ENCODE assay signal across 22 cellular contexts in genomic region chr15:57541271-57541670, GRCh38. TPM values are rescaled to one million over a fixed set of nuclear protein-coding genes. Genes with fewer than 3 reads are reported as not detected.
DNase-seq lines count a peak whose midpoint lies in the region; ATAC-seq and TF ChIP-seq lines count a peak whose summit lies in the region.
"Had no signal": no experiment of that assay in that cellular context is flagged by ENCODE, and none has a peak within 500 bp of the region (broad histone marks: within the 10 kb centered on the region; RNA-seq: fewer than 3 reads in every experiment).

No MANE protein-coding gene starts in this region.

- H3K9me2 ChIP-seq in GM23338 (ENCODE audit: insufficient read depth), result no peaks in the 10 kb centered on the region

- H3K9me3 ChIP-seq in cardiac muscle cell (ENCODE audit: low read depth), result no peaks in the 10 kb centered on the region
- no peaks in the 10 kb centered on the region for H3K9me3 ChIP-seq in tibial artery

- H3K79me2 ChIP-seq in GM23338 (replicated peaks; ENCODE audit: insufficient read depth), result no peaks in the 10 kb centered on the region

- H3K27ac ChIP-seq in cardiac muscle cell (peak overlapping the region; percentile 46), GM23338 (ENCODE audit: low read depth) (peak overlapping the region; percentile 32; the same call in 1 of the 2 replicates), VCaP (peak overlapping the region; percentile 82), tibial artery (no peak overlapping the region)
- H3K27ac ChIP-seq: 22Rv1, BLaER1 had no signal

- no peak overlapping the region for H3K4me3 ChIP-seq in cardiac muscle cell
- H3K4me3 ChIP-seq in GM23338, result no peak overlapping the region
- H3K4me3 ChIP-seq in tibial artery, result no peak overlapping the region
- H3K4me3 ChIP-seq: BLaER1 had no signal

- H3K36me3 ChIP-seq in cardiac muscle cell (peaks cover 62% of the 10 kb centered on the region), GM23338 (ENCODE audit: insufficient read depth) (peaks cover 10% of the 10 kb centered on the region), tibial artery (peaks cover 0 to 20% (median 5%) of the 10 kb centered on the region in 3 donors)
- H3K36me3 ChIP-seq: BLaER1 had no signal

- H3K36me3 Mint-ChIP-seq in GM23338 (ENCODE audit: low read depth), result peaks cover 50% of the 10 kb centered on the region
- H3K36me3 Mint-ChIP-seq in stimulated activated effector memory CD8-positive, alpha-beta T cell treated with anti-CD3 and anti-CD28 coated beads, Interleukin-12 subunit alpha, Interleukin-12 subunit beta, amount 100 ng/mL, for 72 hours, result no peaks in the 10 kb centered on the region

- DNase-seq in cardiac muscle cell (ENCODE audit: low read depth in 1 of 2, low spot score in 1 of 2), result no peak
- no peak for DNase-seq in cardiac septum (ENCODE audit: low spot score)
- no peak for DNase-seq in GM23338 (ENCODE audit: low spot score)
- DNase-seq in stimulated activated effector memory CD8-positive, alpha-beta T cell treated with anti-CD3 and anti-CD28 coated beads, Interleukin-12 subunit alpha, Interleukin-12 subunit beta, amount 100 ng/mL, for 72 hours (ENCODE audit: low spot score in 2 of 2), result no peak
- DNase-seq in activated naive CD4-positive, alpha-beta T cell treated with Interleukin-2 at 50 U/mL for 16 hours, result no peak
- DNase-seq in central memory CD4-positive, alpha-beta T cell, result no peak
- no peak for DNase-seq in tibial artery
- DNase-seq: ACHN; CD4-positive, alpha-beta T cell; COR-L47; DMS79 treated with DMSO at 0.1 percent for 48 hours; Karpas-422; MV-4-11; NCI-H1694; NCI-H2081; NCI-H2171 treated with DMSO at 0.1 percent for 48 hours; NCI-H524 treated with DMSO at 0.1 percent for 48 hours; Right ventricle myocardium superior had no signal

- no peaks in the 10 kb centered on the region for H3F3A ChIP-seq in GM23338 (replicated peaks; ENCODE audit: low read depth)

- no peaks in the 10 kb centered on the region for H4K20me1 ChIP-seq in GM23338 (replicated peaks; ENCODE audit: insufficient read depth)
- H4K20me1 ChIP-seq: BLaER1 had no signal

- peaks cover 2% of the 10 kb centered on the region for H3K27me3 Mint-ChIP-seq in GM23338 (ENCODE audit: insufficient read depth, low read depth, poor library complexity)

- ATAC-seq in GM23338, result no peak
- peak; percentile 5 for ATAC-seq in stimulated activated effector memory CD8-positive, alpha-beta T cell treated with anti-CD3 and anti-CD28 coated beads, Interleukin-12 subunit alpha, Interleukin-12 subunit beta, amount 100 ng/mL, for 72 hours

- TF ChIP-seq CTCF in cardiac muscle cell (IDR thresholded peaks at IDR 0.05; ENCODE audit: low read depth, low read length) (no peak), GM23338 (conservative IDR thresholded peaks at IDR 0.05; ENCODE audit: low read depth in 2 of 2) (no peak), VCaP (conservative IDR thresholded peaks at IDR 0.05) (no peak), tibial artery (IDR thresholded peaks at IDR 0.05) (no peak)

- H2AFZ ChIP-seq in GM23338, result no peak overlapping the region

- no peaks in the 10 kb centered on the region for H3K9me3 Mint-ChIP-seq in GM23338
- no peaks in the 10 kb centered on the region for H3K9me3 Mint-ChIP-seq in stimulated activated effector memory CD8-positive, alpha-beta T cell treated with anti-CD3 and anti-CD28 coated beads, Interleukin-12 subunit alpha, Interleukin-12 subunit beta, amount 100 ng/mL, for 72 hours
- H3K9me3 Mint-ChIP-seq: CD4-positive, alpha-beta T cell had no signal

- H3K4me2 ChIP-seq in GM23338, result no peak overlapping the region
- H3K4me2 ChIP-seq: BLaER1 had no signal

- H3K4me1 ChIP-seq in cardiac muscle cell (ENCODE audit: low read depth) (no peaks in the 10 kb centered on the region), GM23338 (ENCODE audit: insufficient read depth) (no peaks in the 10 kb centered on the region), tibial artery (peaks cover 0 to 15% (median 12%) of the 10 kb centered on the region in 4 donors)

- intact Hi-C loops in cardiac septum (cut with DNase I) (no loop called here), tibial artery (cut with DNase I; ENCODE audit: low total_unique reads) (loop anchor here (5.0 kb wide), 1 partner anchor 199 kb away; no protein-coding TSS in a partner anchor)

- H3K27ac Mint-ChIP-seq in GM23338, result no peak overlapping the region
- H3K27ac Mint-ChIP-seq in stimulated activated effector memory CD8-positive, alpha-beta T cell treated with anti-CD3 and anti-CD28 coated beads, Interleukin-12 subunit alpha, Interleukin-12 subunit beta, amount 100 ng/mL, for 72 hours, result no peak overlapping the region
- H3K27ac Mint-ChIP-seq: CD4-positive, alpha-beta T cell had no signal

- peaks cover 3% of the 10 kb centered on the region; the same call in 1 of the 3 replicates for H3K4me1 Mint-ChIP-seq in GM23338
- H3K4me1 Mint-ChIP-seq in stimulated activated effector memory CD8-positive, alpha-beta T cell treated with anti-CD3 and anti-CD28 coated beads, Interleukin-12 subunit alpha, Interleukin-12 subunit beta, amount 100 ng/mL, for 72 hours, result peaks cover 13% of the 10 kb centered on the region

- no peaks in the 10 kb centered on the region for H3K27me3 ChIP-seq in cardiac muscle cell
- H3K27me3 ChIP-seq in GM23338 (ENCODE audit: insufficient read depth), result no peaks in the 10 kb centered on the region
- H3K27me3 ChIP-seq in tibial artery, result no peaks in the 10 kb centered on the region
- H3K27me3 ChIP-seq: BLaER1 had no signal

- H3K4me3 Mint-ChIP-seq in GM23338, result no peak overlapping the region
- H3K4me3 Mint-ChIP-seq in stimulated activated effector memory CD8-positive, alpha-beta T cell treated with anti-CD3 and anti-CD28 coated beads, Interleukin-12 subunit alpha, Interleukin-12 subunit beta, amount 100 ng/mL, for 72 hours, result no peak overlapping the region
- H3K4me3 Mint-ChIP-seq: CD4-positive, alpha-beta T cell had no signal

TF ChIP-seq in GM23338, 12 proteins besides CTCF, POLR2A, EP300 and RAD21 (continues in another document):
- TF ChIP-seq JUNB (IDR thresholded peaks at IDR 0.05; ENCODE audit: unreplicated experiment), result no peak
- no peak for TF ChIP-seq EZH2phosphoT487 (IDR thresholded peaks at IDR 0.05; ENCODE audit: unreplicated experiment)
- TF ChIP-seq ZNF114 (CRISPR knock-in tag; IDR thresholded peaks at IDR 0.05), result no peak
- no peak for TF ChIP-seq EZH2 (IDR thresholded peaks at IDR 0.05; ENCODE audit: low read depth, unreplicated experiment)
- no peak for TF ChIP-seq CREB1 (CRISPR knock-in tag; IDR thresholded peaks at IDR 0.05; ENCODE audit: low read depth)
- no peak for TF ChIP-seq POLR2AphosphoS5 (IDR thresholded peaks at IDR 0.05; ENCODE audit: low read depth)
- TF ChIP-seq STAT1 (IDR thresholded peaks at IDR 0.05; ENCODE audit: unreplicated experiment), result no peak
- TF ChIP-seq REST (IDR thresholded peaks at IDR 0.05; ENCODE audit: unreplicated experiment), result no peak
- no peak for TF ChIP-seq NANOG (IDR thresholded peaks at IDR 0.05; ENCODE audit: borderline replicate concordance)
- no peak for TF ChIP-seq ZNF331 (CRISPR knock-in tag; IDR thresholded peaks at IDR 0.05; ENCODE audit: low read depth)

RNA-seq across cellular contexts. Expression of gene MYZAP, which starts 50.4 kb away (rescaled TPM):
- 103 and 143 TPM in 2 replicates for total RNA-seq in cardiac muscle cell
- polyA plus RNA-seq in cardiac muscle cell, result 175 and 230 TPM in 2 replicates
- 658 TPM for total RNA-seq in cardiac septum
- total RNA-seq in GM23338 (2014; rRNA removed; shearing (Covaris generic)), result 0.66 and 1.5 TPM in 2 replicates
- polyA plus RNA-seq in GM23338 (2016; fragmentation: Nextera tagmentation; extraction: Ambion mirVana), result 1.0 and 1.1 TPM in 2 replicates
- total RNA-seq: T-helper 1 cell treated with Interleukin-12 subunit alpha and Interleukin-12 subunit beta and Interleukin-4 antibody, amounts not matched to agents 30 ng/mL and 1 ng/mL, for 36 hours had no signal

Comparison
In these comparisons a context has a peak if more than half of its experiments do, and no peak if none do; other contexts are left out.
1. H3K27ac ChIP-seq: peak in cardiac muscle cell (single experiment), GM23338 (single experiment) and VCaP (single experiment); none in tibial artery (0 of 2).
2. RNA of gene MYZAP, which starts 50.4 kb away (total RNA-seq): 658 TPM in cardiac septum (single experiment) and 103 to 143 TPM in cardiac muscle cell; 0.66 to 1.5 TPM in GM23338; every median in the first group is over 10 times any median in the second.